Comparison of ENCODE assay signal across 1 cellular context in the genomic region with DNA sequence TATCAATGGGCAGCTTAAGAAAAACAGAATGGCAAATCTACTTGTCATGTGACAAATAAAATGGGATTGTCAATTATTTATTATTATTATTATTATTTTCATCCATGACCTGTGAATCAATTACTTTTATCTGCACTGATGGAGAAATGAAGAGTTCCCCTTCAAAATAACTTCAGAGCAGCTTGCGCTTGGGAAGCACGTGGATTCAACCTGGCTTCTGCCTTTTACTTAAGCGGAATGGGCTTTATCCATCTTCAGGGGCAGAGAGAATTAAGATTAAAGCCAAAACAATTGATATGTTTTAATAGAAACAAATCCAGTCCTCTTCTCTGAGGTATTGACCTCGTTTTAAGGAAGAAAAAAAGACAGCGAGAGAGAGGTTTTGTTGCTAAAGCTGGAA.
TF ChIP-seq lines count a peak whose summit lies in the region.

No MANE protein-coding gene starts in this region.

TF ChIP-seq in GM23338, 12 proteins besides CTCF, POLR2A, EP300 and RAD21 (continued from another document):
- TF ChIP-seq NANOG (IDR thresholded peaks at IDR 0.05; ENCODE audit: borderline replicate concordance) (no peak), STAT1 (IDR thresholded peaks at IDR 0.05; ENCODE audit: unreplicated experiment) (no peak), ZNF331 (CRISPR knock-in tag; IDR thresholded peaks at IDR 0.05; ENCODE audit: low read depth) (no peak)
- TF ChIP-seq, protein P1, sequence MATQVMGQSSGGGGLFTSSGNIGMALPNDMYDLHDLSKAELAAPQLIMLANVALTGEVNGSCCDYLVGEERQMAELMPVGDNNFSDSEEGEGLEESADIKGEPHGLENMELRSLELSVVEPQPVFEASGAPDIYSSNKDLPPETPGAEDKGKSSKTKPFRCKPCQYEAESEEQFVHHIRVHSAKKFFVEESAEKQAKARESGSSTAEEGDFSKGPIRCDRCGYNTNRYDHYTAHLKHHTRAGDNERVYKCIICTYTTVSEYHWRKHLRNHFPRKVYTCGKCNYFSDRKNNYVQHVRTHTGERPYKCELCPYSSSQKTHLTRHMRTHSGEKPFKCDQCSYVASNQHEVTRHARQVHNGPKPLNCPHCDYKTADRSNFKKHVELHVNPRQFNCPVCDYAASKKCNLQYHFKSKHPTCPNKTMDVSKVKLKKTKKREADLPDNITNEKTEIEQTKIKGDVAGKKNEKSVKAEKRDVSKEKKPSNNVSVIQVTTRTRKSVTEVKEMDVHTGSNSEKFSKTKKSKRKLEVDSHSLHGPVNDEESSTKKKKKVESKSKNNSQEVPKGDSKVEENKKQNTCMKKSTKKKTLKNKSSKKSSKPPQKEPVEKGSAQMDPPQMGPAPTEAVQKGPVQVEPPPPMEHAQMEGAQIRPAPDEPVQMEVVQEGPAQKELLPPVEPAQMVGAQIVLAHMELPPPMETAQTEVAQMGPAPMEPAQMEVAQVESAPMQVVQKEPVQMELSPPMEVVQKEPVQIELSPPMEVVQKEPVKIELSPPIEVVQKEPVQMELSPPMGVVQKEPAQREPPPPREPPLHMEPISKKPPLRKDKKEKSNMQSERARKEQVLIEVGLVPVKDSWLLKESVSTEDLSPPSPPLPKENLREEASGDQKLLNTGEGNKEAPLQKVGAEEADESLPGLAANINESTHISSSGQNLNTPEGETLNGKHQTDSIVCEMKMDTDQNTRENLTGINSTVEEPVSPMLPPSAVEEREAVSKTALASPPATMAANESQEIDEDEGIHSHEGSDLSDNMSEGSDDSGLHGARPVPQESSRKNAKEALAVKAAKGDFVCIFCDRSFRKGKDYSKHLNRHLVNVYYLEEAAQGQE (IDR thresholded peaks at IDR 0.05; ENCODE audit: unreplicated experiment) = no peak
- TF ChIP-seq, protein P2, sequence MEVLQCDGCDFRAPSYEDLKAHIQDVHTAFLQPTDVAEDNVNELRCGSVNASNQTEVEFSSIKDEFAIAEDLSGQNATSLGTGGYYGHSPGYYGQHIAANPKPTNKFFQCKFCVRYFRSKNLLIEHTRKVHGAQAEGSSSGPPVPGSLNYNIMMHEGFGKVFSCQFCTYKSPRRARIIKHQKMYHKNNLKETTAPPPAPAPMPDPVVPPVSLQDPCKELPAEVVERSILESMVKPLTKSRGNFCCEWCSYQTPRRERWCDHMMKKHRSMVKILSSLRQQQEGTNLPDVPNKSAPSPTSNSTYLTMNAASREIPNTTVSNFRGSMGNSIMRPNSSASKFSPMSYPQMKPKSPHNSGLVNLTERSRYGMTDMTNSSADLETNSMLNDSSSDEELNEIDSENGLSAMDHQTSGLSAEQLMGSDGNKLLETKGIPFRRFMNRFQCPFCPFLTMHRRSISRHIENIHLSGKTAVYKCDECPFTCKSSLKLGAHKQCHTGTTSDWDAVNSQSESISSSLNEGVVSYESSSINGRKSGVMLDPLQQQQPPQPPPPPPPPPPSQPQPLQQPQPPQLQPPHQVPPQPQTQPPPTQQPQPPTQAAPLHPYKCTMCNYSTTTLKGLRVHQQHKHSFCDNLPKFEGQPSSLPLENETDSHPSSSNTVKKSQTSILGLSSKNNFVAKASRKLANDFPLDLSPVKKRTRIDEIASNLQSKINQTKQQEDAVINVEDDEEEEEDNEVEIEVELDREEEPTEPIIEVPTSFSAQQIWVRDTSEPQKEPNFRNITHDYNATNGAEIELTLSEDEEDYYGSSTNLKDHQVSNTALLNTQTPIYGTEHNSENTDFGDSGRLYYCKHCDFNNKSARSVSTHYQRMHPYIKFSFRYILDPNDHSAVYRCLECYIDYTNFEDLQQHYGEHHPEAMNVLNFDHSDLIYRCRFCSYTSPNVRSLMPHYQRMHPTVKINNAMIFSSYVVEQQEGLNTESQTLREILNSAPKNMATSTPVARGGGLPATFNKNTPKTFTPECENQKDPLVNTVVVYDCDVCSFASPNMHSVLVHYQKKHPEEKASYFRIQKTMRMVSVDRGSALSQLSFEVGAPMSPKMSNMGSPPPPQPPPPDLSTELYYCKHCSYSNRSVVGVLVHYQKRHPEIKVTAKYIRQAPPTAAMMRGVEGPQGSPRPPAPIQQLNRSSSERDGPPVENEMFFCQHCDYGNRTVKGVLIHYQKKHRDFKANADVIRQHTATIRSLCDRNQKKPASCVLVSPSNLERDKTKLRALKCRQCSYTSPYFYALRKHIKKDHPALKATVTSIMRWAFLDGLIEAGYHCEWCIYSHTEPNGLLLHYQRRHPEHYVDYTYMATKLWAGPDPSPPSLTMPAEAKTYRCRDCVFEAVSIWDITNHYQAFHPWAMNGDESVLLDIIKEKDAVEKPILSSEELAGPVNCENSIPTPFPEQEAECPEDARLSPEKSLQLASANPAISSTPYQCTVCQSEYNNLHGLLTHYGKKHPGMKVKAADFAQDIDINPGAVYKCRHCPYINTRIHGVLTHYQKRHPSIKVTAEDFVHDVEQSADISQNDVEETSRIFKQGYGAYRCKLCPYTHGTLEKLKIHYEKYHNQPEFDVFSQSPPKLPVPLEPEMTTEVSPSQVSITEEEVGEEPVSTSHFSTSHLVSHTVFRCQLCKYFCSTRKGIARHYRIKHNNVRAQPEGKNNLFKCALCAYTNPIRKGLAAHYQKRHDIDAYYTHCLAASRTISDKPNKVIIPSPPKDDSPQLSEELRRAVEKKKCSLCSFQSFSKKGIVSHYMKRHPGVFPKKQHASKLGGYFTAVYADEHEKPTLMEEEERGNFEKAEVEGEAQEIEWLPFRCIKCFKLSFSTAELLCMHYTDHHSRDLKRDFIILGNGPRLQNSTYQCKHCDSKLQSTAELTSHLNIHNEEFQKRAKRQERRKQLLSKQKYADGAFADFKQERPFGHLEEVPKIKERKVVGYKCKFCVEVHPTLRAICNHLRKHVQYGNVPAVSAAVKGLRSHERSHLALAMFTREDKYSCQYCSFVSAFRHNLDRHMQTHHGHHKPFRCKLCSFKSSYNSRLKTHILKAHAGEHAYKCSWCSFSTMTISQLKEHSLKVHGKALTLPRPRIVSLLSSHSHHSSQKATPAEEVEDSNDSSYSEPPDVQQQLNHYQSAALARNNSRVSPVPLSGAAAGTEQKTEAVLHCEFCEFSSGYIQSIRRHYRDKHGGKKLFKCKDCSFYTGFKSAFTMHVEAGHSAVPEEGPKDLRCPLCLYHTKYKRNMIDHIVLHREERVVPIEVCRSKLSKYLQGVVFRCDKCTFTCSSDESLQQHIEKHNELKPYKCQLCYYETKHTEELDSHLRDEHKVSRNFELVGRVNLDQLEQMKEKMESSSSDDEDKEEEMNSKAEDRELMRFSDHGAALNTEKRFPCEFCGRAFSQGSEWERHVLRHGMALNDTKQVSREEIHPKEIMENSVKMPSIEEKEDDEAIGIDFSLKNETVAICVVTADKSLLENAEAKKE (CRISPR knock-in tag; IDR thresholded peaks at IDR 0.05) = no peak
